Comparison of ENCODE assay signal across 1 cellular context in the genomic region with DNA sequence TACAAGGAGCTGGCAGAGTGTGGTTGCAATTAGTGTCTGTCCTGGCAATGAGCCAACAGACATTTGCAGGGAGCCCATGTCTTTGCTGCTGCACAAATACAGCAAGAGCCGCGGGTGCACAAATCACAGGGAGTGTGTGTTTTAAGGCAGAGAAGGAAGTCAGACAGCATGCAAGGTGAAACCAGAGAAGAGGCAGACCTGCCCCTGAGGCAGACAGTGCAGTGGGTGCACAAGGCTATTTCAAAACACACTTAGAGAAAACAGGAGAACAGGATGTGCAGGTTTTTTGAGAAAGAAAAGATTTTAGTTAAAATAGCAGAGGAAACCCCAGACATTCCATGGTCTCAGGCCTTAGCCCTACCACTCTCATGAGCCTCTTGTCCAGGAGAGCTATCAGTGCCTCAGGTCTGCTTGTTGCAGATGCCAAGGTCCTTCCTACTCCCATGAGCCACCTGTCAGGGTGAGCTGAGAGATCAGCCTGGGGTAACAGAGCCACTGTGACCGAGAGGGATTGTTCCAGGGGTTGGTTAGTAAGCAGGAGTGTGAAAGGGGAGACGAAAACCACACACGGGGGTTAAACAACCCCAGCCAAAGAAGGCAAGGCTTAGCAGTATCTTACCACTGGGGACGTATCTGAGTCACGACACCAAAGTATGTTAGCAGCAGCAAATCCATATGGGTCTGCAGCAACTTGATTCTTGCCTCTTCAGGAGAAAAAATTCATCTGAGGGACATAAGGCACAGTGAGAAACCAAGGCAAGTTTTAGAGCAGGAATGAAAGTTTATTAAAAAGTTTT.
TF ChIP-seq lines count a peak whose summit lies in the region.

No MANE protein-coding gene starts in this region.

TF ChIP-seq in SK-N-SH, 30 proteins besides CTCF, POLR2A, EP300 and RAD21 (continued from another document):
- TF ChIP-seq GABPA (IDR thresholded peaks at IDR 0.05; ENCODE audit: low read depth) = no peak
- TF ChIP-seq MXI1 (IDR thresholded peaks at IDR 0.05; ENCODE audit: low read depth, low read length) = peak; percentile 39; the same call in 1 of the 2 replicates
- no peak for TF ChIP-seq ELF1 (IDR thresholded peaks at IDR 0.05)
- TF ChIP-seq TEAD4 (IDR thresholded peaks at IDR 0.05; ENCODE audit: borderline replicate concordance, insufficient read depth) = no peak
- peak; percentile 55; the same call in 1 of the 2 replicates for TF ChIP-seq NFIC (IDR thresholded peaks at IDR 0.05; ENCODE audit: borderline replicate concordance)
